1 cellular context compared by ENCODE assay signal in the genomic region with DNA sequence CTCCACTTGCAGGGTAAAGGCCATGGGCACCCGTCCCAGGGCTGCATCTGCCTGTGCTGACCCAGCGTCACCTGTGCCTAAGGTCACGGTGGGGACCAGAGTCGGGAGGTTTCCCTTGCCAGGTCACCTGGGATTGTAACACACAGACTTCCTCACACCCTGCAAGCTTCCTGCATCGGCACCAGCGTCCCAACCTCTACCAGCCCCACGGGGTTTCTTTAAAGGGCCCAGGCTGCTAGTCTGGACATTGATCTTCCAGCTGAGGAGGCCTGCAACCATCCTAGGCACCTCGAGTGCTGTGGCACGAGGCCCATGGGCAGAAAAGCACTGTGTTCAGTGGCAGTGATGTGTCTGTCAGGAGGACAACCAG.
TF ChIP-seq lines count a peak whose summit lies in the region.

No MANE protein-coding gene starts in this region.

TF ChIP-seq in liver, 16 proteins besides CTCF, POLR2A, EP300 and RAD21 (continued from another document):
- TF ChIP-seq REST (IDR thresholded peaks at IDR 0.05), result no peak
- TF ChIP-seq GABPA (IDR thresholded peaks at IDR 0.05 in 1 of 2, conservative IDR thresholded peaks at IDR 0.05 in 1 of 2), result no peak
- peak; percentile 89 for TF ChIP-seq NR2F2 (IDR thresholded peaks at IDR 0.05)
- peak; percentile 75 for TF ChIP-seq ATF3 (IDR thresholded peaks at IDR 0.05)
- TF ChIP-seq FOXA2 (IDR thresholded peaks at IDR 0.05), result peak; percentile 22
- TF ChIP-seq SP1 (IDR thresholded peaks at IDR 0.05), result peak; percentile 97
- TF ChIP-seq HNF4G (IDR thresholded peaks at IDR 0.05), result peak; percentile 76
- TF ChIP-seq TAF1 (conservative IDR thresholded peaks at IDR 0.05), result no peak
- no peak for TF ChIP-seq EGR1 (IDR thresholded peaks at IDR 0.05; ENCODE audit: low read depth in 2 of 2)
- peak; percentile 83 to 87 for TF ChIP-seq HNF4A (conservative IDR thresholded peaks at IDR 0.05)
- peak; percentile 100 for TF ChIP-seq RXRA (IDR thresholded peaks at IDR 0.05)
- TF ChIP-seq, protein P1, sequence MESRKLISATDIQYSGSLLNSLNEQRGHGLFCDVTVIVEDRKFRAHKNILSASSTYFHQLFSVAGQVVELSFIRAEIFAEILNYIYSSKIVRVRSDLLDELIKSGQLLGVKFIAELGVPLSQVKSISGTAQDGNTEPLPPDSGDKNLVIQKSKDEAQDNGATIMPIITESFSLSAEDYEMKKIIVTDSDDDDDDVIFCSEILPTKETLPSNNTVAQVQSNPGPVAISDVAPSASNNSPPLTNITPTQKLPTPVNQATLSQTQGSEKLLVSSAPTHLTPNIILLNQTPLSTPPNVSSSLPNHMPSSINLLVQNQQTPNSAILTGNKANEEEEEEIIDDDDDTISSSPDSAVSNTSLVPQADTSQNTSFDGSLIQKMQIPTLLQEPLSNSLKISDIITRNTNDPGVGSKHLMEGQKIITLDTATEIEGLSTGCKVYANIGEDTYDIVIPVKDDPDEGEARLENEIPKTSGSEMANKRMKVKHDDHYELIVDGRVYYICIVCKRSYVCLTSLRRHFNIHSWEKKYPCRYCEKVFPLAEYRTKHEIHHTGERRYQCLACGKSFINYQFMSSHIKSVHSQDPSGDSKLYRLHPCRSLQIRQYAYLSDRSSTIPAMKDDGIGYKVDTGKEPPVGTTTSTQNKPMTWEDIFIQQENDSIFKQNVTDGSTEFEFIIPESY (IDR thresholded peaks at IDR 0.05), result no peak
- TF ChIP-seq JUND (IDR thresholded peaks at IDR 0.05), result peak; percentile 54 to 81
- TF ChIP-seq, protein P2, sequence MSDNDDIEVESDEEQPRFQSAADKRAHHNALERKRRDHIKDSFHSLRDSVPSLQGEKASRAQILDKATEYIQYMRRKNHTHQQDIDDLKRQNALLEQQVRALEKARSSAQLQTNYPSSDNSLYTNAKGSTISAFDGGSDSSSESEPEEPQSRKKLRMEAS (IDR thresholded peaks at IDR 0.05), result peak; percentile 85
- peak; percentile 31 for TF ChIP-seq YY1 (IDR thresholded peaks at IDR 0.05)
